ENCODE assay signal across 17 cellular contexts in genomic region chr4:78661086-78661690, GRCh38.
A peak's percentile ranks its signal among the peaks of the same experiment; 100 is the strongest.
DNase-seq lines count a peak whose midpoint lies in the region; ATAC-seq and TF ChIP-seq lines count a peak whose summit lies in the region.
"Had no signal": no experiment of that assay in that cellular context is flagged by ENCODE, and none has a peak within 500 bp of the region (broad histone marks: within the 10 kb centered on the region; RNA-seq: fewer than 3 reads in every experiment).

No MANE protein-coding gene starts in this region.

- TF ChIP-seq EP300 in upper lobe of left lung (IDR thresholded peaks at IDR 0.05) = no peak

- H3K27me3 Mint-ChIP-seq in naive B cell = no peaks in the 10 kb centered on the region
- H3K27me3 Mint-ChIP-seq: T-cell had no signal

- ATAC-seq in Right ventricle myocardium inferior = no peak
- ATAC-seq in naive B cell (ENCODE audit: low read depth in 2 of 2) = no peak
- ATAC-seq in upper lobe of left lung (ENCODE audit: low FRiP score in 2 of 2) = no peak
- ATAC-seq in HG03469 (IDR thresholded peaks at IDR 0.05; ENCODE audit: unreplicated experiment) = no peak
- ATAC-seq in HG02852 (IDR thresholded peaks at IDR 0.05; ENCODE audit: unreplicated experiment) = no peak
- ATAC-seq: foreskin keratinocyte, natural killer cell, T-cell had no signal

- no peak for TF ChIP-seq POLR2A in upper lobe of left lung (IDR thresholded peaks at IDR 0.05)

- TF ChIP-seq CTCF in left ventricle myocardium inferior (IDR thresholded peaks at IDR 0.05; ENCODE audit: borderline replicate concordance) (no peak), dorsolateral prefrontal cortex (IDR thresholded peaks at IDR 0.05 in 54 of 56, conservative IDR thresholded peaks at IDR 0.05 in 2 of 56; ENCODE audit: low read depth in 1 of 56, partially characterized antibody in 56 of 56) (no peak), upper lobe of left lung (IDR thresholded peaks at IDR 0.05) (no peak)

- peaks cover 46% of the 10 kb centered on the region for H3K4me1 ChIP-seq in left ventricle myocardium inferior
- peaks cover 20 to 31% (median 25%) of the 10 kb centered on the region in 4 donors for H3K4me1 ChIP-seq in upper lobe of left lung
- H3K4me1 ChIP-seq: foreskin keratinocyte, HAP-1, testis had no signal

- peak overlapping the region; percentile 73 for H3K27ac ChIP-seq in left ventricle myocardium inferior (replicated peaks)
- H3K27ac ChIP-seq in dorsolateral prefrontal cortex = peak overlapping the region in 42 of 59 donors; percentile 11 to 77 (median 51)
- H3K27ac ChIP-seq in upper lobe of left lung = peak overlapping the region in 3 of 4 donors; percentile 22 to 69 (median 65)
- H3K27ac ChIP-seq: foreskin keratinocyte, testis had no signal

- H3K27me3 ChIP-seq in left ventricle myocardium inferior (ENCODE audit: low read depth) (no peaks in the 10 kb centered on the region), dorsolateral prefrontal cortex (peaks cover 0 to 6% (median 0%) of the 10 kb centered on the region in 45 donors), upper lobe of left lung (no peaks in the 10 kb centered on the region)
- H3K27me3 ChIP-seq: foreskin keratinocyte, testis had no signal

- no peaks in the 10 kb centered on the region for H3K9me3 ChIP-seq in left ventricle myocardium inferior (replicated peaks)
- no peaks in the 10 kb centered on the region for H3K9me3 ChIP-seq in upper lobe of left lung
- H3K9me3 ChIP-seq: HAP-1, testis had no signal

- H3K4me1 Mint-ChIP-seq in naive B cell = peaks cover 64 to 79% (median 73%) of the 10 kb centered on the region in 3 donors

- intact Hi-C loops in left ventricle myocardium inferior (cut with micrococcal nuclease) = no loop called here
- intact Hi-C loops in Right ventricle myocardium inferior (cut with DNase I) = no loop called here
- intact Hi-C loops in dorsolateral prefrontal cortex (cut with DNase I) = no loop called here

- peak overlapping the region in 2 of 8 donors; percentile 36 to 41 for H3K4me3 Mint-ChIP-seq in naive B cell
- H3K4me3 Mint-ChIP-seq: natural killer cell, T-cell had no signal

- DNase-seq in left ventricle myocardium inferior (no peak), Right ventricle myocardium inferior (ENCODE audit: missing footprints) (no peak), dorsolateral prefrontal cortex (no peak), naive B cell (no peak), upper lobe of left lung (no peak)
- DNase-seq in stimulated activated CD4-positive, alpha-beta T cell treated with anti-CD3 and anti-CD28 coated beads, Interleukin-4, amount 100 ng/mL, for 1 hour = no peak
- DNase-seq: activated CD4-positive, alpha-beta T cell treated with anti-CD3 and anti-CD28 coated beads for 1 hour; foreskin keratinocyte; natural killer cell; NCI-H1092; OCI-M1; T-cell; testis had no signal

- 65 to 71% methylated on average over 3 of the region's 3 CpGs for WGBS in upper lobe of left lung, 2 donors

- H3K9me3 Mint-ChIP-seq in naive B cell = no peaks in the 10 kb centered on the region
- H3K9me3 Mint-ChIP-seq: T-cell had no signal

- H3K36me3 Mint-ChIP-seq in naive B cell = no peaks in the 10 kb centered on the region
- H3K36me3 Mint-ChIP-seq: natural killer cell, T-cell had no signal

- peak overlapping the region in 5 of 6 donors; percentile 38 to 80 (median 42) for H3K27ac Mint-ChIP-seq in naive B cell
- H3K27ac Mint-ChIP-seq: natural killer cell had no signal

- H3K4me3 ChIP-seq in left ventricle myocardium inferior (no peak overlapping the region), dorsolateral prefrontal cortex (peak overlapping the region in 1 of 59 donors; percentile 32), upper lobe of left lung (no peak overlapping the region)
- H3K4me3 ChIP-seq: HAP-1, smooth muscle cell, testis had no signal

- H3K36me3 ChIP-seq in left ventricle myocardium inferior (no peaks in the 10 kb centered on the region), upper lobe of left lung (no peaks in the 10 kb centered on the region)
- H3K36me3 ChIP-seq: HAP-1 had no signal
